In the genomic region with DNA sequence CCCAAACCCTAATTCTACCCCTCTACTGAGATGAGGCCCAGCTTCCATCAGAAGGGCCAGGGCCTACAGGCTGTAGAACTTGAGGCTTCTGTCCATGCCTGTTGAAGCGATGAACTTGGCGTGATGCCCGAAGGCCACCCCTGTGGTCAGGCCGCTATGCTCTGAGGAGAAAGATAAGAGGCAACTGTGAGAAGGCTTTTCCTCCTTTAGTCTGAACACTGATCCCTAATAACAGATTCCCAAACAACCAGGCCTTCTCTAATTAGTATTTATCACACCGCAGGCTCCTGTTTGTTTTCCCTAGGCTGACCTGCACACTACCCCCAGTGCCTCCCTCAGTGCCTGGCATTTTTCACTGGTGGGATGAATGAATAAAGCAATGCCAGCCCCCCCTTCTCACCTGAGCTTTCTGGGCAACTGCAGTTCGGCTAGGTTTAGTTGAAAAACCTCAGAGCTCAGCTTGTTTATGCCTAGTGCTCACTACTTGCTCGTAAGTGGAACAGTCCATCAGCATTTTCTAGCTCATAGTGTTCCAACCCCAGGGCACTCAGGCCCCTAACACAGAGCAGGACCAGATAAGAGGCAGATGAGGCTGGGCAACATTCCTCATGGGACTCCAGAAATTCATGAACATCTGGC, we compare ENCODE assay signal across 16 cellular contexts. TPM values are rescaled to one million over a fixed set of nuclear protein-coding genes. Genes with fewer than 3 reads are reported as not detected.
DNase-seq lines count a peak whose midpoint lies in the region; TF ChIP-seq lines count a peak whose summit lies in the region.
"Had no signal": no experiment of that assay in that cellular context is flagged by ENCODE, and none has a peak within 500 bp of the region (broad histone marks: within the 10 kb centered on the region; RNA-seq: fewer than 3 reads in every experiment).

No MANE protein-coding gene starts in this region.

- TF ChIP-seq POLR2A in ovary (IDR thresholded peaks at IDR 0.05), result no peak

- H3K27ac ChIP-seq in brain microvascular endothelial cell, result no peak overlapping the region
- H3K27ac ChIP-seq in ovary, result no peak overlapping the region
- H3K27ac ChIP-seq: PC-9 had no signal

- TF ChIP-seq CTCF in brain microvascular endothelial cell (IDR thresholded peaks at IDR 0.05; ENCODE audit: low read depth, low read length, missing control alignments) (no peak), ovary (IDR thresholded peaks at IDR 0.05) (no peak)

- H3K27me3 ChIP-seq in brain microvascular endothelial cell (replicated peaks) (no peaks in the 10 kb centered on the region), ovary (no peaks in the 10 kb centered on the region)

- no peak for TF ChIP-seq EP300 in ovary (IDR thresholded peaks at IDR 0.05)

- no peak overlapping the region for H3K4me3 ChIP-seq in brain microvascular endothelial cell (ENCODE audit: low read depth, low read length)
- H3K4me3 ChIP-seq in ovary, result no peak overlapping the region
- H3K4me3 ChIP-seq: PC-9 had no signal

- intact Hi-C loops in ovary (cut with DNase I), result loop anchor here in 2 of 4 donors (5.0 to 10.0 kb wide), 3 partner anchors 46 to 106 kb away; a partner anchor contains a TSS

- peak; percentile 46 for DNase-seq in DMS 273 (lab: John Stamatoyannopoulos, UW; ENCODE audit: unreplicated experiment)
- DNase-seq in DMS 273 treated with DMSO at 0.1 percent for 48 hours (lab: John Stamatoyannopoulos, UW), result no peak
- DNase-seq in brain microvascular endothelial cell, result peak; percentile 59
- peak; percentile 69 to 86 (median 77) for DNase-seq in ovary
- no peak for DNase-seq in globus pallidus (ENCODE audit: low spot score)
- DNase-seq in inferior parietal cortex (ENCODE audit: extremely low spot score), result no peak
- DNase-seq: activated gamma-delta T cell; CD8-positive, alpha-beta memory T cell; central memory CD4-positive, alpha-beta T cell; HCEC 1CT; NCI-H1105; nucleus accumbens; PC-9; trophoblast cell had no signal

- H3K36me3 ChIP-seq in brain microvascular endothelial cell (replicated peaks), result peaks cover 22% of the 10 kb centered on the region
- H3K36me3 ChIP-seq in ovary, result no peaks in the 10 kb centered on the region

- WGBS in ovary, 3 donors, result 30 to 57% (median 34%) methylated on average over 7 of the region's 7 CpGs

- peaks cover 3% of the 10 kb centered on the region for H3K4me1 ChIP-seq in ovary (ENCODE audit: insufficient read depth)

- no peaks in the 10 kb centered on the region for H3K9me3 ChIP-seq in ovary

- in situ Hi-C loops in brain microvascular endothelial cell (cut with HindIII; ENCODE audit: low pct_ligation_motif_present, low sequenced_read_pairs), result no loop called here

RNA-seq across cellular contexts. Expression of a gene that starts 15.2 kb away (rescaled TPM):
- total RNA-seq in ovary, result 100 to 1,000 TPM in 2 of 7 donors, 10 to 100 TPM in 5; 44.1 to 109 (median 97.2) TPM
- 10 to 100 TPM; 66.2 to 73.4 TPM for polyA plus RNA-seq in ovary

RNA-seq across cellular contexts. Expression of a gene that starts 22.7 kb away (rescaled TPM):
- total RNA-seq in ovary, result 100 to 1,000 TPM in 5 of 7 donors, 10 to 100 TPM in 2; 88.7 to 143 (median 109) TPM
- polyA plus RNA-seq in ovary, result 100 to 1,000 TPM; 133 to 145 TPM

RNA-seq across cellular contexts. Expression of a gene that starts 23.9 kb away (rescaled TPM):
- total RNA-seq in ovary, result not detected
- under 1 TPM in 1 of 2 donors, not detected in 1; 0.17 TPM for polyA plus RNA-seq in ovary
- total RNA-seq: CD8-positive, alpha-beta memory T cell; epithelial cell of proximal tubule; PC-9; T-helper 1 cell treated with Interleukin-12 subunit alpha and Interleukin-12 subunit beta and Interleukin-4 antibody, amounts not matched to agents 30 ng/mL and 1 ng/mL, for 36 hours had no signal

RNA-seq across cellular contexts. Expression of a gene that starts 33.0 kb away (rescaled TPM):
- 10 to 100 TPM; 16.5 to 34.1 (median 21.3) TPM for total RNA-seq in ovary
- 10 to 100 TPM in 1 of 2 donors, 1 to 10 TPM in 1; 2.9 to 21.3 TPM for polyA plus RNA-seq in ovary
- polyA plus RNA-seq: CD8-positive, alpha-beta memory T cell had no signal

RNA-seq across cellular contexts. Expression of a gene that starts 35.5 kb away (rescaled TPM):
- under 1 TPM in 5 of 7 donors, not detected in 2; 0.10 to 0.46 (median 0.15) TPM for total RNA-seq in ovary
- under 1 TPM; 0.07 to 0.42 TPM for polyA plus RNA-seq in ovary
- total RNA-seq: epithelial cell of proximal tubule, PC-9 had no signal

Comparison
In these comparisons a context has a peak if more than half of its experiments do, and no peak if none do; other contexts are left out.
1. DNase-seq: peak in DMS 273 (single experiment), brain microvascular endothelial cell (single experiment) and ovary (5 of 5); none in DMS 273 treated with DMSO at 0.1 percent for 48 hours (single experiment), globus pallidus (single experiment) and inferior parietal cortex (single experiment).